7 cellular contexts compared by ENCODE assay signal in the genomic region with DNA sequence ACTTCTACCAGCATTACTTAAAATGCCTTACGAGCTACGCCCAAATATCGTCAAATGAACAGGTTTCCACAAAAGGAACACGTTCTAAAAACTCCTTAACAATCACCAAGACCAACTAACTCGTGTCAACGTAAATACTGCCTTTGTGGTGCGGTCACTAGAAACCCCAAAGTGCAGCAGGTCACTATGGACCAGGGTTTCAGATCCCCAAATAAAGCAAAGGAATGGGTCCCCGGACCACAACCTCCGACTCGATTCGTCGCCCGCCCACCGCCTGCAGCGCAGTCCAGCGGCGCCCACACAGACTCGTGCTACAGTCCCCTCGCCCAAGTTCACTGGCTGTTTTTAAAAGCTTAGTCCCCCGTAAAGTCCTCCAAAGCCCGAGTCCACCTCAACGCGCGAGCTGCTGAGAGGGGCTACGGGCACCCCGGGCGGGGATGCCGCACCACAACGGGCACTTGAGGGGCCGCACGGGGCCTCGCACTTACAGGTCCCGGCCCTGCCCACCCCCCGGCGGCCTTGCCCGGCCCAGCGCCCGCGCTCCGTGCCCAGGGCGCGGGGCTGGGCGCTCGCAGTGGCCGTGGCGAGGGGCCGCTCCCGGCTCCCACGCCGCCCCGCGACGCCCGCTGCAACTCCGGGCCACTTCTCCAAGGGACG. TPM values are rescaled to one million over a fixed set of nuclear protein-coding genes. Genes with fewer than 3 reads are reported as not detected.
DNase-seq lines count a peak whose midpoint lies in the region; ATAC-seq and TF ChIP-seq lines count a peak whose summit lies in the region.

No MANE protein-coding gene starts in this region.

- CTCF ChIA-PET in RWPE1 (lab: Yijun Ruan, JAX), result no interaction called here

- DNase-seq in H7 (peak; percentile 73), RWPE1 (ENCODE audit: low spot score) (no peak), fibroblast of peridontal ligament (ENCODE audit: extremely low read depth) (peak; percentile 28), neural crest cell (ENCODE audit: low read depth, low spot score) (peak; percentile 35), NCI-H1930 (lab: John Stamatoyannopoulos, UW) (no peak)

- TF ChIP-seq CTCF in RWPE1 (conservative IDR thresholded peaks at IDR 0.05; ENCODE audit: low read depth) (no peak), neural crest cell (conservative IDR thresholded peaks at IDR 0.05) (no peak)

- no peaks in the 10 kb centered on the region for H3K9me3 Mint-ChIP-seq in neural crest cell

- H3K27ac ChIP-seq in RWPE1, result peak overlapping the region; percentile 100

- ATAC-seq in GM21786 (IDR thresholded peaks at IDR 0.05; ENCODE audit: unreplicated experiment), result no peak
- ATAC-seq in GM18873 (IDR thresholded peaks at IDR 0.05; ENCODE audit: low FRiP score, unreplicated experiment), result no peak

- no peaks in the 10 kb centered on the region for H3K36me3 Mint-ChIP-seq in neural crest cell (ENCODE audit: low read depth)

- H3K4me1 Mint-ChIP-seq in neural crest cell, result peaks cover 32% of the 10 kb centered on the region

- POLR2A ChIA-PET in RWPE1 (lab: Yijun Ruan, JAX; ENCODE audit: low non-redundant PET), result interaction anchor here (0.6 kb wide), 1 partner anchor 61 kb away, joined by 3 read pairs; no protein-coding TSS in a partner anchor

- peaks cover 26% of the 10 kb centered on the region for H3K27me3 ChIP-seq in H7 (ENCODE audit: control insufficient read depth, insufficient read depth, low read length)

- no peaks in the 10 kb centered on the region for H3K36me3 ChIP-seq in H7 (replicated peaks; ENCODE audit: control insufficient read depth, insufficient read depth, low read length)

- H3K4me3 Mint-ChIP-seq in neural crest cell, result peak overlapping the region; percentile 90

- peaks cover 85% of the 10 kb centered on the region for H3K27me3 Mint-ChIP-seq in neural crest cell (ENCODE audit: low read depth)

- H3K27ac Mint-ChIP-seq in neural crest cell (ENCODE audit: unreplicated experiment), result no peak overlapping the region

- H3K4me3 ChIP-seq in H7 (ENCODE audit: insufficient read depth, low read depth, low read length), result peak overlapping the region; percentile 83

RNA-seq across cellular contexts. Expression of gene NFIB, which starts 1.1 kb away (rescaled TPM):
- 3.7 and 5.0 TPM in 2 replicates for total RNA-seq in H7 (2014; rRNA removed; shearing (Covaris generic))
- total RNA-seq in neural crest cell, result 2.9 and 3.7 TPM in 2 replicates

Comparison
In these comparisons a context has a peak if more than half of its experiments do, and no peak if none do; other contexts are left out.
1. DNase-seq: peak in H7 (single experiment), fibroblast of peridontal ligament (single experiment) and neural crest cell (single experiment); none in RWPE1 (single experiment) and NCI-H1930 (0 of 2).